In the genomic region with DNA sequence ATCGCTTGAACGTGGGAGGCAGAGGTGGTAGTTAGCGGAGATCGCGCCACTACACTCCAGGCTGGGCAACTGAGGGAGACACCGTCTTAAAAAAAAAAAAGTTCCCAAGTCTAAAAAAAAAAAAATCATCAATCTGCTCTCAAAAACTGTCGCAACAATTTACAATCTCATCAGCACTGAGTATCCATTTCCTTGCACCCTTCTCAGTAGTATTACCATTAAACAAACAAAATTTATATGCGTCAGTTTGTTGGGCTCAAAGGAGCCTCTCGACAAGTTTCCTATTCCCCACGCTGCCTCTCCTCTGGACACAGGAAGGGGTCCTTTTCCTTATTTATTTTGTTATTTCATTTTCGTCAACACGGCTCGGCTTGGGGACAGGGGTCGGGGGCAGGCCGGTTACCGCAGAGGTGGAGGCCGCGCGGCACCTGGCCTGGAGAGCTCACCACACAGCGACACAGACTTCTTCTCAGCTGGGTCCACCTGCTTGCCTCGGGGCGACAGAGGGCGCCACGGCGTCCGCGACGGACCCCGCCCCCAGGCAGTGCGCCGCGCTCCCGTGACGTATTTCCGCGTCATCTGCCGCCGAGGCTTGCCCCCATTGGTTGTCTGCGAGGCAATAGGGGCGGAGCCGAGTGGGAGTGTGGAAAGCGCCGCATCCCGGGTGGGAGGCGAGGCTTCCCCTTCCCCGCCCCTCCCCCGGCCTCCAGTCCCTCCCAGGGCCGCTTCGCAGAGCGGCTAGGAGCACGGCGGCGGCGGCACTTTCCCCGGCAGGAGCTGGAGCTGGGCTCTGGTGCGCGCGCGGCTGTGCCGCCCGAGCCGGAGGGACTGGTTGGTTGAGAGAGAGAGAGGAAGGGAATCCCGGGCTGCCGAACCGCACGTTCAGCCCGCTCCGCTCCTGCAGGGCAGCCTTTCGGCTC, we compare ENCODE assay signal across 1 cellular context.
TF ChIP-seq lines count a peak whose summit lies in the region.

A gene (plus strand): TSS at position 709 of the 920 bp plus-strand sequence. CDS start 436 bp downstream, outside the sequence.

TF ChIP-seq in HepG2, 621 proteins besides CTCF, POLR2A, EP300 and RAD21 (continued from another document and continues in another):
- TF ChIP-seq, protein P1, sequence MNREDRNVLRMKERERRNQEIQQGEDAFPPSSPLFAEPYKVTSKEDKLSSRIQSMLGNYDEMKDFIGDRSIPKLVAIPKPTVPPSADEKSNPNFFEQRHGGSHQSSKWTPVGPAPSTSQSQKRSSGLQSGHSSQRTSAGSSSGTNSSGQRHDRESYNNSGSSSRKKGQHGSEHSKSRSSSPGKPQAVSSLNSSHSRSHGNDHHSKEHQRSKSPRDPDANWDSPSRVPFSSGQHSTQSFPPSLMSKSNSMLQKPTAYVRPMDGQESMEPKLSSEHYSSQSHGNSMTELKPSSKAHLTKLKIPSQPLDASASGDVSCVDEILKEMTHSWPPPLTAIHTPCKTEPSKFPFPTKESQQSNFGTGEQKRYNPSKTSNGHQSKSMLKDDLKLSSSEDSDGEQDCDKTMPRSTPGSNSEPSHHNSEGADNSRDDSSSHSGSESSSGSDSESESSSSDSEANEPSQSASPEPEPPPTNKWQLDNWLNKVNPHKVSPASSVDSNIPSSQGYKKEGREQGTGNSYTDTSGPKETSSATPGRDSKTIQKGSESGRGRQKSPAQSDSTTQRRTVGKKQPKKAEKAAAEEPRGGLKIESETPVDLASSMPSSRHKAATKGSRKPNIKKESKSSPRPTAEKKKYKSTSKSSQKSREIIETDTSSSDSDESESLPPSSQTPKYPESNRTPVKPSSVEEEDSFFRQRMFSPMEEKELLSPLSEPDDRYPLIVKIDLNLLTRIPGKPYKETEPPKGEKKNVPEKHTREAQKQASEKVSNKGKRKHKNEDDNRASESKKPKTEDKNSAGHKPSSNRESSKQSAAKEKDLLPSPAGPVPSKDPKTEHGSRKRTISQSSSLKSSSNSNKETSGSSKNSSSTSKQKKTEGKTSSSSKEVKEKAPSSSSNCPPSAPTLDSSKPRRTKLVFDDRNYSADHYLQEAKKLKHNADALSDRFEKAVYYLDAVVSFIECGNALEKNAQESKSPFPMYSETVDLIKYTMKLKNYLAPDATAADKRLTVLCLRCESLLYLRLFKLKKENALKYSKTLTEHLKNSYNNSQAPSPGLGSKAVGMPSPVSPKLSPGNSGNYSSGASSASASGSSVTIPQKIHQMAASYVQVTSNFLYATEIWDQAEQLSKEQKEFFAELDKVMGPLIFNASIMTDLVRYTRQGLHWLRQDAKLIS (CRISPR knock-in tag; IDR thresholded peaks at IDR 0.05), result no peak
- TF ChIP-seq SYNCRIP (IDR thresholded peaks at IDR 0.05; ENCODE audit: insufficient read depth, low read depth, low read length) (no peak), ZNF10 (CRISPR knock-in tag; IDR thresholded peaks at IDR 0.05; ENCODE audit: borderline replicate concordance, low read depth) (no peak), ZNF143 (CRISPR knock-in tag; IDR thresholded peaks at IDR 0.05) (no peak; the same call in 1 of the 2 replicates), ZNF7 (CRISPR knock-in tag; IDR thresholded peaks at IDR 0.05) (no peak), SNAI1 (CRISPR knock-in tag; IDR thresholded peaks at IDR 0.05; ENCODE audit: borderline replicate concordance) (no peak), ZNF883 (CRISPR knock-in tag; IDR thresholded peaks at IDR 0.05; ENCODE audit: not compliant biosample characterization) (no peak), ZNF552 (CRISPR knock-in tag; IDR thresholded peaks at IDR 0.05; ENCODE audit: borderline replicate concordance) (0 out of 2 replicates have a peak, but pooled peaks have one; percentile 64), AHR (CRISPR knock-in tag; IDR thresholded peaks at IDR 0.05) (0 out of 2 replicates have a peak, but pooled peaks have one; percentile 19), IRF2 (CRISPR knock-in tag; IDR thresholded peaks at IDR 0.05) (peak; percentile 92), NR2F2 (IDR thresholded peaks at IDR 0.05; ENCODE audit: borderline replicate concordance, low read depth) (no peak), BRD4 (CRISPR knock-in tag; IDR thresholded peaks at IDR 0.05) (peak; percentile 72), CC2D1A (CRISPR knock-in tag; IDR thresholded peaks at IDR 0.05) (no peak), ZNF138 (CRISPR knock-in tag; IDR thresholded peaks at IDR 0.05; ENCODE audit: low read depth) (no peak), ZFP1 (CRISPR knock-in tag; IDR thresholded peaks at IDR 0.05) (no peak), SOX13 (IDR thresholded peaks at IDR 0.05) (no peak), SOX13 (CRISPR knock-in tag; conservative IDR thresholded peaks at IDR 0.05 in 1 of 2, IDR thresholded peaks at IDR 0.05 in 1 of 2) (peak in 1 of 2 experiments; percentile 58; a peak in 1 of 4 replicates), HDAC6 (IDR thresholded peaks at IDR 0.05; ENCODE audit: low read depth, low read length) (no peak), PCBP2 (optimal IDR thresholded peaks at IDR 0.05; ENCODE audit: low read depth, low read length, poor library complexity, severe bottlenecking) (no peak), FOXP1 (IDR thresholded peaks at IDR 0.05) (no peak), FOXP1 (CRISPR knock-in tag; IDR thresholded peaks at IDR 0.05) (0 out of 2 replicates have a peak, but pooled peaks have one; percentile 25), ZNF274 (CRISPR knock-in tag; IDR thresholded peaks at IDR 0.05) (peak; percentile 64; the same call in 1 of the 2 replicates)
- TF ChIP-seq, protein P2, sequence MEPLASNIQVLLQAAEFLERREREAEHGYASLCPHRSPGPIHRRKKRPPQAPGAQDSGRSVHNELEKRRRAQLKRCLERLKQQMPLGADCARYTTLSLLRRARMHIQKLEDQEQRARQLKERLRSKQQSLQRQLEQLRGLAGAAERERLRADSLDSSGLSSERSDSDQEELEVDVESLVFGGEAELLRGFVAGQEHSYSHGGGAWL (CRISPR knock-in tag; IDR thresholded peaks at IDR 0.05), result peak; percentile 64
- TF ChIP-seq, protein P3, sequence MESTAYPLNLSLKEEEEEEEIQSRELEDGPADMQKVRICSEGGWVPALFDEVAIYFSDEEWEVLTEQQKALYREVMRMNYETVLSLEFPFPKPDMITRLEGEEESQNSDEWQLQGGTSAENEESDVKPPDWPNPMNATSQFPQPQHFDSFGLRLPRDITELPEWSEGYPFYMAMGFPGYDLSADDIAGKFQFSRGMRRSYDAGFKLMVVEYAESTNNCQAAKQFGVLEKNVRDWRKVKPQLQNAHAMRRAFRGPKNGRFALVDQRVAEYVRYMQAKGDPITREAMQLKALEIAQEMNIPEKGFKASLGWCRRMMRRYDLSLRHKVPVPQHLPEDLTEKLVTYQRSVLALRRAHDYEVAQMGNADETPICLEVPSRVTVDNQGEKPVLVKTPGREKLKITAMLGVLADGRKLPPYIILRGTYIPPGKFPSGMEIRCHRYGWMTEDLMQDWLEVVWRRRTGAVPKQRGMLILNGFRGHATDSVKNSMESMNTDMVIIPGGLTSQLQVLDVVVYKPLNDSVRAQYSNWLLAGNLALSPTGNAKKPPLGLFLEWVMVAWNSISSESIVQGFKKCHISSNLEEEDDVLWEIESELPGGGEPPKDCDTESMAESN (CRISPR knock-in tag; conservative IDR thresholded peaks at IDR 0.05), result peak; percentile 24; the same call in 1 of the 2 replicates
- TF ChIP-seq, protein P4, sequence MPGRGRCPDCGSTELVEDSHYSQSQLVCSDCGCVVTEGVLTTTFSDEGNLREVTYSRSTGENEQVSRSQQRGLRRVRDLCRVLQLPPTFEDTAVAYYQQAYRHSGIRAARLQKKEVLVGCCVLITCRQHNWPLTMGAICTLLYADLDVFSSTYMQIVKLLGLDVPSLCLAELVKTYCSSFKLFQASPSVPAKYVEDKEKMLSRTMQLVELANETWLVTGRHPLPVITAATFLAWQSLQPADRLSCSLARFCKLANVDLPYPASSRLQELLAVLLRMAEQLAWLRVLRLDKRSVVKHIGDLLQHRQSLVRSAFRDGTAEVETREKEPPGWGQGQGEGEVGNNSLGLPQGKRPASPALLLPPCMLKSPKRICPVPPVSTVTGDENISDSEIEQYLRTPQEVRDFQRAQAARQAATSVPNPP (CRISPR knock-in tag; IDR thresholded peaks at IDR 0.05), result no peak
- TF ChIP-seq, protein P5, sequence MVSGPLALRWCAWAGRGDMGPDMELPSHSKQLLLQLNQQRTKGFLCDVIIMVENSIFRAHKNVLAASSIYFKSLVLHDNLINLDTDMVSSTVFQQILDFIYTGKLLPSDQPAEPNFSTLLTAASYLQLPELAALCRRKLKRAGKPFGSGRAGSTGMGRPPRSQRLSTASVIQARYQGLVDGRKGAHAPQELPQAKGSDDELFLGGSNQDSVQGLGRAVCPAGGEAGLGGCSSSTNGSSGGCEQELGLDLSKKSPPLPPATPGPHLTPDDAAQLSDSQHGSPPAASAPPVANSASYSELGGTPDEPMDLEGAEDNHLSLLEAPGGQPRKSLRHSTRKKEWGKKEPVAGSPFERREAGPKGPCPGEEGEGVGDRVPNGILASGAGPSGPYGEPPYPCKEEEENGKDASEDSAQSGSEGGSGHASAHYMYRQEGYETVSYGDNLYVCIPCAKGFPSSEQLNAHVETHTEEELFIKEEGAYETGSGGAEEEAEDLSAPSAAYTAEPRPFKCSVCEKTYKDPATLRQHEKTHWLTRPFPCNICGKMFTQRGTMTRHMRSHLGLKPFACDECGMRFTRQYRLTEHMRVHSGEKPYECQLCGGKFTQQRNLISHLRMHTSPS (CRISPR knock-in tag; IDR thresholded peaks at IDR 0.05; ENCODE audit: low read depth), result peak; percentile 23; the same call in 1 of the 2 replicates
- TF ChIP-seq, protein P6, sequence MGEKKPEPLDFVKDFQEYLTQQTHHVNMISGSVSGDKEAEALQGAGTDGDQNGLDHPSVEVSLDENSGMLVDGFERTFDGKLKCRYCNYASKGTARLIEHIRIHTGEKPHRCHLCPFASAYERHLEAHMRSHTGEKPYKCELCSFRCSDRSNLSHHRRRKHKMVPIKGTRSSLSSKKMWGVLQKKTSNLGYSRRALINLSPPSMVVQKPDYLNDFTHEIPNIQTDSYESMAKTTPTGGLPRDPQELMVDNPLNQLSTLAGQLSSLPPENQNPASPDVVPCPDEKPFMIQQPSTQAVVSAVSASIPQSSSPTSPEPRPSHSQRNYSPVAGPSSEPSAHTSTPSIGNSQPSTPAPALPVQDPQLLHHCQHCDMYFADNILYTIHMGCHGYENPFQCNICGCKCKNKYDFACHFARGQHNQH (CRISPR knock-in tag; IDR thresholded peaks at IDR 0.05), result peak; percentile 75
- TF ChIP-seq, protein P7, sequence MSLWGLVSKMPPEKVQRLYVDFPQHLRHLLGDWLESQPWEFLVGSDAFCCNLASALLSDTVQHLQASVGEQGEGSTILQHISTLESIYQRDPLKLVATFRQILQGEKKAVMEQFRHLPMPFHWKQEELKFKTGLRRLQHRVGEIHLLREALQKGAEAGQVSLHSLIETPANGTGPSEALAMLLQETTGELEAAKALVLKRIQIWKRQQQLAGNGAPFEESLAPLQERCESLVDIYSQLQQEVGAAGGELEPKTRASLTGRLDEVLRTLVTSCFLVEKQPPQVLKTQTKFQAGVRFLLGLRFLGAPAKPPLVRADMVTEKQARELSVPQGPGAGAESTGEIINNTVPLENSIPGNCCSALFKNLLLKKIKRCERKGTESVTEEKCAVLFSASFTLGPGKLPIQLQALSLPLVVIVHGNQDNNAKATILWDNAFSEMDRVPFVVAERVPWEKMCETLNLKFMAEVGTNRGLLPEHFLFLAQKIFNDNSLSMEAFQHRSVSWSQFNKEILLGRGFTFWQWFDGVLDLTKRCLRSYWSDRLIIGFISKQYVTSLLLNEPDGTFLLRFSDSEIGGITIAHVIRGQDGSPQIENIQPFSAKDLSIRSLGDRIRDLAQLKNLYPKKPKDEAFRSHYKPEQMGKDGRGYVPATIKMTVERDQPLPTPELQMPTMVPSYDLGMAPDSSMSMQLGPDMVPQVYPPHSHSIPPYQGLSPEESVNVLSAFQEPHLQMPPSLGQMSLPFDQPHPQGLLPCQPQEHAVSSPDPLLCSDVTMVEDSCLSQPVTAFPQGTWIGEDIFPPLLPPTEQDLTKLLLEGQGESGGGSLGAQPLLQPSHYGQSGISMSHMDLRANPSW (CRISPR knock-in tag; IDR thresholded peaks at IDR 0.05; ENCODE audit: borderline replicate concordance), result no peak
- TF ChIP-seq, protein P8, sequence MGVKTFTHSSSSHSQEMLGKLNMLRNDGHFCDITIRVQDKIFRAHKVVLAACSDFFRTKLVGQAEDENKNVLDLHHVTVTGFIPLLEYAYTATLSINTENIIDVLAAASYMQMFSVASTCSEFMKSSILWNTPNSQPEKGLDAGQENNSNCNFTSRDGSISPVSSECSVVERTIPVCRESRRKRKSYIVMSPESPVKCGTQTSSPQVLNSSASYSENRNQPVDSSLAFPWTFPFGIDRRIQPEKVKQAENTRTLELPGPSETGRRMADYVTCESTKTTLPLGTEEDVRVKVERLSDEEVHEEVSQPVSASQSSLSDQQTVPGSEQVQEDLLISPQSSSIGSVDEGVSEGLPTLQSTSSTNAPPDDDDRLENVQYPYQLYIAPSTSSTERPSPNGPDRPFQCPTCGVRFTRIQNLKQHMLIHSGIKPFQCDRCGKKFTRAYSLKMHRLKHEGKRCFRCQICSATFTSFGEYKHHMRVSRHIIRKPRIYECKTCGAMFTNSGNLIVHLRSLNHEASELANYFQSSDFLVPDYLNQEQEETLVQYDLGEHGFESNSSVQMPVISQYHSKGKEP (CRISPR knock-in tag; IDR thresholded peaks at IDR 0.05), result 0 out of 2 replicates have a peak, but pooled peaks have one; percentile 34
- TF ChIP-seq, protein P9, sequence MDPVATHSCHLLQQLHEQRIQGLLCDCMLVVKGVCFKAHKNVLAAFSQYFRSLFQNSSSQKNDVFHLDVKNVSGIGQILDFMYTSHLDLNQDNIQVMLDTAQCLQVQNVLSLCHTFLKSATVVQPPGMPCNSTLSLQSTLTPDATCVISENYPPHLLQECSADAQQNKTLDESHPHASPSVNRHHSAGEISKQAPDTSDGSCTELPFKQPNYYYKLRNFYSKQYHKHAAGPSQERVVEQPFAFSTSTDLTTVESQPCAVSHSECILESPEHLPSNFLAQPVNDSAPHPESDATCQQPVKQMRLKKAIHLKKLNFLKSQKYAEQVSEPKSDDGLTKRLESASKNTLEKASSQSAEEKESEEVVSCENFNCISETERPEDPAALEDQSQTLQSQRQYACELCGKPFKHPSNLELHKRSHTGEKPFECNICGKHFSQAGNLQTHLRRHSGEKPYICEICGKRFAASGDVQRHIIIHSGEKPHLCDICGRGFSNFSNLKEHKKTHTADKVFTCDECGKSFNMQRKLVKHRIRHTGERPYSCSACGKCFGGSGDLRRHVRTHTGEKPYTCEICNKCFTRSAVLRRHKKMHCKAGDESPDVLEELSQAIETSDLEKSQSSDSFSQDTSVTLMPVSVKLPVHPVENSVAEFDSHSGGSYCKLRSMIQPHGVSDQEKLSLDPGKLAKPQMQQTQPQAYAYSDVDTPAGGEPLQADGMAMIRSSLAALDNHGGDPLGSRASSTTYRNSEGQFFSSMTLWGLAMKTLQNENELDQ (CRISPR knock-in tag; IDR thresholded peaks at IDR 0.05; ENCODE audit: borderline replicate concordance), result no peak
- TF ChIP-seq, protein P10, sequence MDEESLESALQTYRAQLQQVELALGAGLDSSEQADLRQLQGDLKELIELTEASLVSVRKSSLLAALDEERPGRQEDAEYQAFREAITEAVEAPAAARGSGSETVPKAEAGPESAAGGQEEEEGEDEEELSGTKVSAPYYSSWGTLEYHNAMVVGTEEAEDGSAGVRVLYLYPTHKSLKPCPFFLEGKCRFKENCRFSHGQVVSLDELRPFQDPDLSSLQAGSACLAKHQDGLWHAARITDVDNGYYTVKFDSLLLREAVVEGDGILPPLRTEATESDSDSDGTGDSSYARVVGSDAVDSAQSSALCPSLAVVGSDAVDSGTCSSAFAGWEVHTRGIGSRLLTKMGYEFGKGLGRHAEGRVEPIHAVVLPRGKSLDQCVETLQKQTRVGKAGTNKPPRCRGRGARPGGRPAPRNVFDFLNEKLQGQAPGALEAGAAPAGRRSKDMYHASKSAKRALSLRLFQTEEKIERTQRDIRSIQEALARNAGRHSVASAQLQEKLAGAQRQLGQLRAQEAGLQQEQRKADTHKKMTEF (CRISPR knock-in tag; IDR thresholded peaks at IDR 0.05), result peak; percentile 85
